In genomic region chr4:111681270-111681669, GRCh38 we compare ENCODE assay signal across 1 cellular context.
TF ChIP-seq lines count a peak whose summit lies in the region.

No MANE protein-coding gene starts in this region.

TF ChIP-seq in SK-N-SH, 30 proteins besides CTCF, POLR2A, EP300 and RAD21 (continued from another document):
- no peak for TF ChIP-seq USF1 (IDR thresholded peaks at IDR 0.05; ENCODE audit: borderline replicate concordance, low read depth)
- no peak for TF ChIP-seq YY1 (IDR thresholded peaks at IDR 0.05; ENCODE audit: low read depth)
- no peak for TF ChIP-seq ZBTB33 (IDR thresholded peaks at IDR 0.05; ENCODE audit: borderline replicate concordance, low read depth)
- TF ChIP-seq RFX5 (IDR thresholded peaks at IDR 0.05; ENCODE audit: low read length) = no peak
- TF ChIP-seq FOSL2 (IDR thresholded peaks at IDR 0.05; ENCODE audit: borderline replicate concordance, low read depth) = no peak
- no peak for TF ChIP-seq NFIC (IDR thresholded peaks at IDR 0.05; ENCODE audit: borderline replicate concordance)
- TF ChIP-seq EZH2phosphoT487 (IDR thresholded peaks at IDR 0.05; ENCODE audit: borderline replicate concordance, low read depth) = no peak
- TF ChIP-seq SIN3A (IDR thresholded peaks at IDR 0.05; ENCODE audit: borderline replicate concordance, low read depth, low read length) = no peak
- TF ChIP-seq RXRA (IDR thresholded peaks at IDR 0.05; ENCODE audit: borderline replicate concordance, low read depth) = no peak
- no peak for TF ChIP-seq NRF1 (IDR thresholded peaks at IDR 0.05; ENCODE audit: low read depth, low read length)
- TF ChIP-seq IRF3 (IDR thresholded peaks at IDR 0.05; ENCODE audit: low read depth, low read length) = no peak
- TF ChIP-seq FOXJ3 (CRISPR knock-in tag; IDR thresholded peaks at IDR 0.05) = no peak
- TF ChIP-seq MXI1 (IDR thresholded peaks at IDR 0.05; ENCODE audit: low read depth, low read length) = no peak
